20 cellular contexts compared by ENCODE assay signal in genomic region chr2:196955036-196955435, GRCh38. TPM values are rescaled to one million over a fixed set of nuclear protein-coding genes. Genes with fewer than 3 reads are reported as not detected.
DNase-seq lines count a peak whose midpoint lies in the region; ATAC-seq and TF ChIP-seq lines count a peak whose summit lies in the region.
"Had no signal": no experiment of that assay in that cellular context is flagged by ENCODE, and none has a peak within 500 bp of the region (broad histone marks: within the 10 kb centered on the region; RNA-seq: fewer than 3 reads in every experiment).

No MANE protein-coding gene starts in this region.

- H3K27ac ChIP-seq in Peyer's patch: no peak overlapping the region
- H3K27ac ChIP-seq: GM23248 had no signal

- DNase-seq in NCI-H345 (lab: John Stamatoyannopoulos, UW) (peak; percentile 21), NCI-H345 treated with DMSO at 0.1 percent for 48 hours (lab: John Stamatoyannopoulos, UW; ENCODE audit: unreplicated experiment) (no peak), NCI-H526 treated with DMSO at 0.1 percent for 48 hours (lab: John Stamatoyannopoulos, UW) (peak; percentile 57), epithelial cell of esophagus (ENCODE audit: low read depth) (peak; percentile 43), progenitor cell of endocrine pancreas (ENCODE audit: low spot score, unreplicated experiment) (no peak), Peyer's patch (no peak), SKM-1 treated with dmso at 0.1 percent for 144 hours (lab: John Stamatoyannopoulos, UW; ENCODE audit: unreplicated experiment) (no peak)
- DNase-seq: 8988T, GDM1, GM23248, Kasumi-1, NCI-H1105 treated with DMSO at 0.1 percent for 48 hours, NCI-H187, NCI-H2171, NCI-H446 treated with DMSO at 0.1 percent for 48 hours, RPMI8226, SIG-M5 had no signal

- H3K4me1 Mint-ChIP-seq in progenitor cell of endocrine pancreas (ENCODE audit: low read depth): peaks cover 42% of the 10 kb centered on the region

- H3K27me3 ChIP-seq in Peyer's patch: no peaks in the 10 kb centered on the region

- H3K9me3 ChIP-seq in Peyer's patch: no peaks in the 10 kb centered on the region

- TF ChIP-seq POLR2A in Peyer's patch (IDR thresholded peaks at IDR 0.05): no peak

- TF ChIP-seq CTCF in epithelial cell of esophagus (IDR thresholded peaks at IDR 0.05; ENCODE audit: insufficient read depth, low read depth, low read length, missing control alignments) (no peak), progenitor cell of endocrine pancreas (IDR thresholded peaks at IDR 0.05; ENCODE audit: unreplicated experiment) (no peak), Peyer's patch (IDR thresholded peaks at IDR 0.05) (no peak)

- peak overlapping the region; percentile 25 for H3K4me3 Mint-ChIP-seq in progenitor cell of endocrine pancreas (ENCODE audit: low read depth)
- H3K4me3 Mint-ChIP-seq: CD14-positive monocyte had no signal

- peak overlapping the region; percentile 92 for H3K27ac Mint-ChIP-seq in progenitor cell of endocrine pancreas
- H3K27ac Mint-ChIP-seq: CD14-positive monocyte had no signal

- H3K27me3 Mint-ChIP-seq in progenitor cell of endocrine pancreas: no peaks in the 10 kb centered on the region

- no peaks in the 10 kb centered on the region for H3K4me1 ChIP-seq in Peyer's patch

- H3K36me3 Mint-ChIP-seq in progenitor cell of endocrine pancreas (ENCODE audit: insufficient read depth): peaks cover 1% of the 10 kb centered on the region

- no peaks in the 10 kb centered on the region for H3K36me3 ChIP-seq in Peyer's patch

- H3K4me3 ChIP-seq in epithelial cell of esophagus (ENCODE audit: low read length) (no peak overlapping the region), Peyer's patch (no peak overlapping the region)
- H3K4me3 ChIP-seq: GM23248 had no signal

- no peak for ATAC-seq in GM21786 (IDR thresholded peaks at IDR 0.05; ENCODE audit: unreplicated experiment)
- ATAC-seq: HCT116 had no signal

- peaks cover 4% of the 10 kb centered on the region for H3K9me3 Mint-ChIP-seq in progenitor cell of endocrine pancreas (ENCODE audit: low read depth)

RNA-seq across cellular contexts. Expression of gene PGAP1, which starts 28.5 kb away (rescaled TPM):
- 49.2 and 54.8 TPM in 2 replicates for total RNA-seq in progenitor cell of endocrine pancreas
- total RNA-seq in Peyer's patch: 10 to 100 TPM; 15.7 to 41.2 (median 25.9) TPM

Comparison
In these comparisons a context has a peak if more than half of its experiments do, and no peak if none do; other contexts are left out.
1. DNase-seq: peak in NCI-H345 (single experiment), NCI-H526 treated with DMSO at 0.1 percent for 48 hours (single experiment) and epithelial cell of esophagus (single experiment); none in NCI-H345 treated with DMSO at 0.1 percent for 48 hours (single experiment), progenitor cell of endocrine pancreas (single experiment), Peyer's patch (0 of 3) and SKM-1 treated with dmso at 0.1 percent for 144 hours (single experiment).